7 cellular contexts compared by ENCODE assay signal in genomic region chr7:67171151-67171550, GRCh38.
DNase-seq lines count a peak whose midpoint lies in the region; ATAC-seq lines count a peak whose summit lies in the region.
"Not testable (repeated sequence)": the region's sequence is repeated elsewhere in the genome, so short reads cannot be mapped to it uniquely, and the experiment has no call there.

No MANE protein-coding gene starts in this region.

- not testable (repeated sequence) for H3K9me3 Mint-ChIP-seq in activated T-cell treated with anti-CD3 and anti-CD28 coated beads, Interleukin-2, amount 50 U/mL, for 24 hours; memory B cell

- H3K4me1 Mint-ChIP-seq in activated T-cell treated with anti-CD3 and anti-CD28 coated beads, Interleukin-2, amount 50 U/mL, for 24 hours (ENCODE audit: low read depth); memory B cell: not testable (repeated sequence)

- peak overlapping the region; percentile 35 for H3K4me3 Mint-ChIP-seq in activated T-cell treated with anti-CD3 and anti-CD28 coated beads, Interleukin-2, amount 50 U/mL, for 24 hours
- H3K4me3 Mint-ChIP-seq in memory B cell, result not testable (repeated sequence)

- H3K36me3 Mint-ChIP-seq in activated T-cell treated with anti-CD3 and anti-CD28 coated beads, Interleukin-2, amount 50 U/mL, for 24 hours (ENCODE audit: low read depth); memory B cell: not testable (repeated sequence)

- H3K27me3 Mint-ChIP-seq in activated T-cell treated with anti-CD3 and anti-CD28 coated beads, Interleukin-2, amount 50 U/mL, for 24 hours; memory B cell: not testable (repeated sequence)

- not testable (repeated sequence) for DNase-seq in activated T-cell treated with anti-CD3 and anti-CD28 coated beads, Interleukin-2, amount 50 U/mL, for 24 hours; memory B cell (ENCODE audit: low spot score in 2 of 2)

- ATAC-seq in GM18870 (IDR thresholded peaks at IDR 0.05; ENCODE audit: unreplicated experiment), result peak; percentile 90
- peak; percentile 94 for ATAC-seq in GM19455 (IDR thresholded peaks at IDR 0.05; ENCODE audit: unreplicated experiment)
- ATAC-seq in GM21717 (IDR thresholded peaks at IDR 0.05; ENCODE audit: unreplicated experiment), result peak; percentile 78
- ATAC-seq in HG02943 (IDR thresholded peaks at IDR 0.05; ENCODE audit: low read depth, unreplicated experiment), result peak; percentile 73
- ATAC-seq in HG03460 (IDR thresholded peaks at IDR 0.05; ENCODE audit: unreplicated experiment), result peak; percentile 85
- ATAC-seq in memory B cell (ENCODE audit: low read depth), result not testable (repeated sequence)

- H3K27ac Mint-ChIP-seq in activated T-cell treated with anti-CD3 and anti-CD28 coated beads, Interleukin-2, amount 50 U/mL, for 24 hours, result peak overlapping the region; percentile 57
- H3K27ac Mint-ChIP-seq in memory B cell, result peak overlapping the region; percentile 2
